1 cellular context compared by ENCODE assay signal in the genomic region with DNA sequence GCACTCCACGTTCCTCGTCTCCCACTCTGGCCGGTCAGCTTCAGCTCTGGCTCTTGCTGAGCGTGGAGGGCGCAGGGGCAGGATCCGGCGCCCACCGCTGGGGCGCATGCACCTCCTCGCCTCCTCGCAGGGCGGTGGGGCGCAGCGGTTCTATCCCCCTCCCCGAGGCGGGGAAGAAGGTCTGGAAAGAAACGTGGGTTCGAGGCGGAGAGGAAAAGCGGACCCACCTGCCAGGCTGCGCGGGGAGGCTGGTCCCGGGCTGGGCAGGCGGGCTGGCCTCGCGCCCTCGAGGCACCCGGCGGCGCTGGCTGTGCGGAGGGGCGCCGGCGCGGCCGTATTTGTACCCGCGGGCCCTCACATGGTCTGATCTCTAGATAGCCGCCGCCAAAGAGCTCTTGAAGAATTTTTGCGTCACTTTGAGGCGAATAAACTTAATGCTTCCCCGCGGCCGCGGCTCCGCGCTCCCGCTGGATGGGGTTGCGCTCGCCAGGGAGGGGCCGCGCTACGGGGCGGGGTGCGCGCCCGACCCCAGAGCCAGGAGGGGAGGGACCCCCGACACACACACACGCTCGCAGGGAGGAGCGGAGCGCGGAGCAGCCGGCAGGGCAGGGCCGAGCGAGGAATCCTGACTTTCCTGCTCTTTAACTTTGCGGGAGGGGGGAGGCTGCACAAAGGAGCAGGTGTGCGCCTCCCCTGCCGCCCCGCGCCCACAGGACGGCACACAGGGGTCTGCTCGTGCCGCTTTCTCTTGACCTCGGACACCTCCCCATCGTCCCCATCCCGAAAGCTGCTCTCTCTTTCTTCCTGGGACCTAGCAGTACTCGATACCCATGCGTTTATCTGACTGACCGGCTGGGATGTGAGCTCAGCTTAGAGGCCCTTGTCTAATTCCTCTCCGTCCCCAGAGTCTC.
TF ChIP-seq lines count a peak whose summit lies in the region.

A gene (minus strand): TSS at position 312 of the 911 bp plus-strand sequence. CDS start 13,739 bp downstream, outside the sequence.

TF ChIP-seq in WTC11, 78 proteins besides CTCF, POLR2A, EP300 and RAD21 (continued from another document and continues in another):
- TF ChIP-seq GRHL2 (CRISPR knock-in tag; IDR thresholded peaks at IDR 0.05; ENCODE audit: insufficient replicate concordance, severe bottlenecking): no peak
- no peak for TF ChIP-seq ZNF423 (CRISPR knock-in tag; IDR thresholded peaks at IDR 0.05)
- TF ChIP-seq MYBL2 (CRISPR knock-in tag; IDR thresholded peaks at IDR 0.05): no peak
- TF ChIP-seq CBFB (CRISPR knock-in tag; IDR thresholded peaks at IDR 0.05; ENCODE audit: low read depth): 0 out of 2 replicates have a peak, but pooled peaks have one; percentile 45
- peak; percentile 65 for TF ChIP-seq ZBTB21 (CRISPR knock-in tag; IDR thresholded peaks at IDR 0.05; ENCODE audit: borderline replicate concordance)
- peak; percentile 97 for TF ChIP-seq ZNF219 (CRISPR knock-in tag; IDR thresholded peaks at IDR 0.05; ENCODE audit: borderline replicate concordance)
- TF ChIP-seq CREB1 (CRISPR knock-in tag; IDR thresholded peaks at IDR 0.05): no peak
- TF ChIP-seq, protein P1, sequence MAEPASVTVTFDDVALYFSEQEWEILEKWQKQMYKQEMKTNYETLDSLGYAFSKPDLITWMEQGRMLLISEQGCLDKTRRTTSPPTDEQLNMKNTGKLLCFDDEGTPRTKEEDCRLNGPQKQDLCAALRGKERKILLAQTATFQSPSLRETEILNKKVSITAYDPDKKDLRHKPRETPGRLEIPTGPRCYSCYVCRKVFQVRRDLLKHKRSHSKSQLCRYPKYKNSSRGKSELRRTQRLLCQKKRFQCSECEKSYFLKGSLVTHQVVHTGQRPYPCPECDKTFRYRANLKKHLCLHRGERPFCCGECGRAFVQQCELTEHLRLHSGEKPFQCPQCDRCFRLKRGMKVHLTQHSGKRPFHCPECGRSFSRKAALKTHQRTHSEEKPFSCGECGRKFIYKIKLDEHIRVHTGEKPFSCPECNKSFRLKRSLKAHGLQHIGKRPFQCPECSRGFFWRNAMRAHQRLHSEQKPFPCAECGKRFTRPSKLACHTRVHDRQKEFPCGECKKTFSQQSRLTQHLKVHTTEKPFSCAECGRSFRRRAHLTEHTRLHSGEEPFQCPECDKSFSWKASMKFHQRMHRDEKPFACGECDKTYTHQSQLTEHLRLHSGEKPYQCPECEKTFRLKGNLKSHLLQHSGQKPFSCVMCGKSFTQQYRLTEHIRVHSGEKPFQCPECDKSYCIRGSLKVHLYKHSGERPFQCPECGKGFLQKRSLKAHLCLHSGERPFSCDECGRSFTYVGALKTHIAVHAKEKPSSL (CRISPR knock-in tag; conservative IDR thresholded peaks at IDR 0.05): no peak
- TF ChIP-seq, protein P2, sequence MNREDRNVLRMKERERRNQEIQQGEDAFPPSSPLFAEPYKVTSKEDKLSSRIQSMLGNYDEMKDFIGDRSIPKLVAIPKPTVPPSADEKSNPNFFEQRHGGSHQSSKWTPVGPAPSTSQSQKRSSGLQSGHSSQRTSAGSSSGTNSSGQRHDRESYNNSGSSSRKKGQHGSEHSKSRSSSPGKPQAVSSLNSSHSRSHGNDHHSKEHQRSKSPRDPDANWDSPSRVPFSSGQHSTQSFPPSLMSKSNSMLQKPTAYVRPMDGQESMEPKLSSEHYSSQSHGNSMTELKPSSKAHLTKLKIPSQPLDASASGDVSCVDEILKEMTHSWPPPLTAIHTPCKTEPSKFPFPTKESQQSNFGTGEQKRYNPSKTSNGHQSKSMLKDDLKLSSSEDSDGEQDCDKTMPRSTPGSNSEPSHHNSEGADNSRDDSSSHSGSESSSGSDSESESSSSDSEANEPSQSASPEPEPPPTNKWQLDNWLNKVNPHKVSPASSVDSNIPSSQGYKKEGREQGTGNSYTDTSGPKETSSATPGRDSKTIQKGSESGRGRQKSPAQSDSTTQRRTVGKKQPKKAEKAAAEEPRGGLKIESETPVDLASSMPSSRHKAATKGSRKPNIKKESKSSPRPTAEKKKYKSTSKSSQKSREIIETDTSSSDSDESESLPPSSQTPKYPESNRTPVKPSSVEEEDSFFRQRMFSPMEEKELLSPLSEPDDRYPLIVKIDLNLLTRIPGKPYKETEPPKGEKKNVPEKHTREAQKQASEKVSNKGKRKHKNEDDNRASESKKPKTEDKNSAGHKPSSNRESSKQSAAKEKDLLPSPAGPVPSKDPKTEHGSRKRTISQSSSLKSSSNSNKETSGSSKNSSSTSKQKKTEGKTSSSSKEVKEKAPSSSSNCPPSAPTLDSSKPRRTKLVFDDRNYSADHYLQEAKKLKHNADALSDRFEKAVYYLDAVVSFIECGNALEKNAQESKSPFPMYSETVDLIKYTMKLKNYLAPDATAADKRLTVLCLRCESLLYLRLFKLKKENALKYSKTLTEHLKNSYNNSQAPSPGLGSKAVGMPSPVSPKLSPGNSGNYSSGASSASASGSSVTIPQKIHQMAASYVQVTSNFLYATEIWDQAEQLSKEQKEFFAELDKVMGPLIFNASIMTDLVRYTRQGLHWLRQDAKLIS (CRISPR knock-in tag; IDR thresholded peaks at IDR 0.05; ENCODE audit: borderline replicate concordance): no peak
- TF ChIP-seq HMGA2 (CRISPR knock-in tag; IDR thresholded peaks at IDR 0.05): no peak
- TF ChIP-seq ZNF232 (CRISPR knock-in tag; IDR thresholded peaks at IDR 0.05): peak; percentile 83
- TF ChIP-seq, protein P3, sequence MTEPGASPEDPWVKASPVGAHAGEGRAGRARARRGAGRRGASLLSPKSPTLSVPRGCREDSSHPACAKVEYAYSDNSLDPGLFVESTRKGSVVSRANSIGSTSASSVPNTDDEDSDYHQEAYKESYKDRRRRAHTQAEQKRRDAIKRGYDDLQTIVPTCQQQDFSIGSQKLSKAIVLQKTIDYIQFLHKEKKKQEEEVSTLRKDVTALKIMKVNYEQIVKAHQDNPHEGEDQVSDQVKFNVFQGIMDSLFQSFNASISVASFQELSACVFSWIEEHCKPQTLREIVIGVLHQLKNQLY (CRISPR knock-in tag; IDR thresholded peaks at IDR 0.05): peak; percentile 72; the same call in 1 of the 2 replicates
- TF ChIP-seq, protein P4, sequence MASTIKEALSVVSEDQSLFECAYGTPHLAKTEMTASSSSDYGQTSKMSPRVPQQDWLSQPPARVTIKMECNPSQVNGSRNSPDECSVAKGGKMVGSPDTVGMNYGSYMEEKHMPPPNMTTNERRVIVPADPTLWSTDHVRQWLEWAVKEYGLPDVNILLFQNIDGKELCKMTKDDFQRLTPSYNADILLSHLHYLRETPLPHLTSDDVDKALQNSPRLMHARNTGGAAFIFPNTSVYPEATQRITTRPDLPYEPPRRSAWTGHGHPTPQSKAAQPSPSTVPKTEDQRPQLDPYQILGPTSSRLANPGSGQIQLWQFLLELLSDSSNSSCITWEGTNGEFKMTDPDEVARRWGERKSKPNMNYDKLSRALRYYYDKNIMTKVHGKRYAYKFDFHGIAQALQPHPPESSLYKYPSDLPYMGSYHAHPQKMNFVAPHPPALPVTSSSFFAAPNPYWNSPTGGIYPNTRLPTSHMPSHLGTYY (CRISPR knock-in tag; IDR thresholded peaks at IDR 0.05): no peak
- TF ChIP-seq OVOL2 (CRISPR knock-in tag; IDR thresholded peaks at IDR 0.05; ENCODE audit: borderline replicate concordance): no peak
- no peak for TF ChIP-seq GABPB1 (CRISPR knock-in tag; IDR thresholded peaks at IDR 0.05)
- TF ChIP-seq NFE2L1 (CRISPR knock-in tag; IDR thresholded peaks at IDR 0.05): peak; percentile 96
- TF ChIP-seq, protein P5, sequence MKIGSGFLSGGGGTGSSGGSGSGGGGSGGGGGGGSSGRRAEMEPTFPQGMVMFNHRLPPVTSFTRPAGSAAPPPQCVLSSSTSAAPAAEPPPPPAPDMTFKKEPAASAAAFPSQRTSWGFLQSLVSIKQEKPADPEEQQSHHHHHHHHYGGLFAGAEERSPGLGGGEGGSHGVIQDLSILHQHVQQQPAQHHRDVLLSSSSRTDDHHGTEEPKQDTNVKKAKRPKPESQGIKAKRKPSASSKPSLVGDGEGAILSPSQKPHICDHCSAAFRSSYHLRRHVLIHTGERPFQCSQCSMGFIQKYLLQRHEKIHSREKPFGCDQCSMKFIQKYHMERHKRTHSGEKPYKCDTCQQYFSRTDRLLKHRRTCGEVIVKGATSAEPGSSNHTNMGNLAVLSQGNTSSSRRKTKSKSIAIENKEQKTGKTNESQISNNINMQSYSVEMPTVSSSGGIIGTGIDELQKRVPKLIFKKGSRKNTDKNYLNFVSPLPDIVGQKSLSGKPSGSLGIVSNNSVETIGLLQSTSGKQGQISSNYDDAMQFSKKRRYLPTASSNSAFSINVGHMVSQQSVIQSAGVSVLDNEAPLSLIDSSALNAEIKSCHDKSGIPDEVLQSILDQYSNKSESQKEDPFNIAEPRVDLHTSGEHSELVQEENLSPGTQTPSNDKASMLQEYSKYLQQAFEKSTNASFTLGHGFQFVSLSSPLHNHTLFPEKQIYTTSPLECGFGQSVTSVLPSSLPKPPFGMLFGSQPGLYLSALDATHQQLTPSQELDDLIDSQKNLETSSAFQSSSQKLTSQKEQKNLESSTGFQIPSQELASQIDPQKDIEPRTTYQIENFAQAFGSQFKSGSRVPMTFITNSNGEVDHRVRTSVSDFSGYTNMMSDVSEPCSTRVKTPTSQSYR (CRISPR knock-in tag; IDR thresholded peaks at IDR 0.05): peak; percentile 82; the same call in 1 of the 2 replicates
- TF ChIP-seq ZNF416 (CRISPR knock-in tag; IDR thresholded peaks at IDR 0.05): no peak
- TF ChIP-seq NR3C1 (CRISPR knock-in tag; conservative IDR thresholded peaks at IDR 0.05; ENCODE audit: low read depth): no peak
- TF ChIP-seq, protein P6, sequence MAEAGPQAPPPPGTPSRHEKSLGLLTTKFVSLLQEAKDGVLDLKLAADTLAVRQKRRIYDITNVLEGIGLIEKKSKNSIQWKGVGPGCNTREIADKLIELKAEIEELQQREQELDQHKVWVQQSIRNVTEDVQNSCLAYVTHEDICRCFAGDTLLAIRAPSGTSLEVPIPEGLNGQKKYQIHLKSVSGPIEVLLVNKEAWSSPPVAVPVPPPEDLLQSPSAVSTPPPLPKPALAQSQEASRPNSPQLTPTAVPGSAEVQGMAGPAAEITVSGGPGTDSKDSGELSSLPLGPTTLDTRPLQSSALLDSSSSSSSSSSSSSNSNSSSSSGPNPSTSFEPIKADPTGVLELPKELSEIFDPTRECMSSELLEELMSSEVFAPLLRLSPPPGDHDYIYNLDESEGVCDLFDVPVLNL (CRISPR knock-in tag; IDR thresholded peaks at IDR 0.05; ENCODE audit: borderline replicate concordance, low read depth): peak; percentile 86
- TF ChIP-seq TEAD1 (CRISPR knock-in tag; IDR thresholded peaks at IDR 0.05): peak; percentile 96
- no peak for TF ChIP-seq MXD4 (CRISPR knock-in tag; IDR thresholded peaks at IDR 0.05; ENCODE audit: borderline replicate concordance)
- no peak for TF ChIP-seq IRF2 (CRISPR knock-in tag; IDR thresholded peaks at IDR 0.05; ENCODE audit: borderline replicate concordance, low read depth)
- peak; percentile 96 for TF ChIP-seq TP53 (CRISPR knock-in tag; IDR thresholded peaks at IDR 0.05)
- peak; percentile 80 for TF ChIP-seq ETV6 (CRISPR knock-in tag; IDR thresholded peaks at IDR 0.05)
- TF ChIP-seq EMX1 (CRISPR knock-in tag; IDR thresholded peaks at IDR 0.05): no peak
- TF ChIP-seq, protein P7, sequence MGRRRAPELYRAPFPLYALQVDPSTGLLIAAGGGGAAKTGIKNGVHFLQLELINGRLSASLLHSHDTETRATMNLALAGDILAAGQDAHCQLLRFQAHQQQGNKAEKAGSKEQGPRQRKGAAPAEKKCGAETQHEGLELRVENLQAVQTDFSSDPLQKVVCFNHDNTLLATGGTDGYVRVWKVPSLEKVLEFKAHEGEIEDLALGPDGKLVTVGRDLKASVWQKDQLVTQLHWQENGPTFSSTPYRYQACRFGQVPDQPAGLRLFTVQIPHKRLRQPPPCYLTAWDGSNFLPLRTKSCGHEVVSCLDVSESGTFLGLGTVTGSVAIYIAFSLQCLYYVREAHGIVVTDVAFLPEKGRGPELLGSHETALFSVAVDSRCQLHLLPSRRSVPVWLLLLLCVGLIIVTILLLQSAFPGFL (CRISPR knock-in tag; IDR thresholded peaks at IDR 0.05; ENCODE audit: borderline replicate concordance): no peak
- TF ChIP-seq NFYB (CRISPR knock-in tag; conservative IDR thresholded peaks at IDR 0.05; ENCODE audit: low read depth): peak; percentile 59
- TF ChIP-seq, protein P8, sequence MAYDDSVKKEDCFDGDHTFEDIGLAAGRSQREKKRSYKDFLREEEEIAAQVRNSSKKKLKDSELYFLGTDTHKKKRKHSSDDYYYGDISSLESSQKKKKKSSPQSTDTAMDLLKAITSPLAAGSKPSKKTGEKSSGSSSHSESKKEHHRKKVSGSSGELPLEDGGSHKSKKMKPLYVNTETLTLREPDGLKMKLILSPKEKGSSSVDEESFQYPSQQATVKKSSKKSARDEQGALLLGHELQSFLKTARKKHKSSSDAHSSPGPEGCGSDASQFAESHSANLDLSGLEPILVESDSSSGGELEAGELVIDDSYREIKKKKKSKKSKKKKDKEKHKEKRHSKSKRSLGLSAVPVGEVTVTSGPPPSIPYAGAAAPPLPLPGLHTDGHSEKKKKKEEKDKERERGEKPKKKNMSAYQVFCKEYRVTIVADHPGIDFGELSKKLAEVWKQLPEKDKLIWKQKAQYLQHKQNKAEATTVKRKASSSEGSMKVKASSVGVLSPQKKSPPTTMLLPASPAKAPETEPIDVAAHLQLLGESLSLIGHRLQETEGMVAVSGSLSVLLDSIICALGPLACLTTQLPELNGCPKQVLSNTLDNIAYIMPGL (CRISPR knock-in tag; IDR thresholded peaks at IDR 0.05): peak; percentile 82
- TF ChIP-seq, protein P9, sequence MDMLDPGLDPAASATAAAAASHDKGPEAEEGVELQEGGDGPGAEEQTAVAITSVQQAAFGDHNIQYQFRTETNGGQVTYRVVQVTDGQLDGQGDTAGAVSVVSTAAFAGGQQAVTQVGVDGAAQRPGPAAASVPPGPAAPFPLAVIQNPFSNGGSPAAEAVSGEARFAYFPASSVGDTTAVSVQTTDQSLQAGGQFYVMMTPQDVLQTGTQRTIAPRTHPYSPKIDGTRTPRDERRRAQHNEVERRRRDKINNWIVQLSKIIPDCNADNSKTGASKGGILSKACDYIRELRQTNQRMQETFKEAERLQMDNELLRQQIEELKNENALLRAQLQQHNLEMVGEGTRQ (CRISPR knock-in tag; IDR thresholded peaks at IDR 0.05): no peak
- no peak for TF ChIP-seq PRRX2 (CRISPR knock-in tag; IDR thresholded peaks at IDR 0.05)
- no peak for TF ChIP-seq NFATC4 (CRISPR knock-in tag; IDR thresholded peaks at IDR 0.05)
- TF ChIP-seq FOXJ3 (CRISPR knock-in tag; IDR thresholded peaks at IDR 0.05; ENCODE audit: borderline replicate concordance): no peak
- TF ChIP-seq, protein P10, sequence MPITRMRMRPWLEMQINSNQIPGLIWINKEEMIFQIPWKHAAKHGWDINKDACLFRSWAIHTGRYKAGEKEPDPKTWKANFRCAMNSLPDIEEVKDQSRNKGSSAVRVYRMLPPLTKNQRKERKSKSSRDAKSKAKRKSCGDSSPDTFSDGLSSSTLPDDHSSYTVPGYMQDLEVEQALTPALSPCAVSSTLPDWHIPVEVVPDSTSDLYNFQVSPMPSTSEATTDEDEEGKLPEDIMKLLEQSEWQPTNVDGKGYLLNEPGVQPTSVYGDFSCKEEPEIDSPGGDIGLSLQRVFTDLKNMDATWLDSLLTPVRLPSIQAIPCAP (CRISPR knock-in tag; IDR thresholded peaks at IDR 0.05): peak; percentile 93
- TF ChIP-seq, protein P11, sequence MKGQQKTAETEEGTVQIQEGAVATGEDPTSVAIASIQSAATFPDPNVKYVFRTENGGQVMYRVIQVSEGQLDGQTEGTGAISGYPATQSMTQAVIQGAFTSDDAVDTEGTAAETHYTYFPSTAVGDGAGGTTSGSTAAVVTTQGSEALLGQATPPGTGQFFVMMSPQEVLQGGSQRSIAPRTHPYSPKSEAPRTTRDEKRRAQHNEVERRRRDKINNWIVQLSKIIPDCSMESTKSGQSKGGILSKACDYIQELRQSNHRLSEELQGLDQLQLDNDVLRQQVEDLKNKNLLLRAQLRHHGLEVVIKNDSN (CRISPR knock-in tag; IDR thresholded peaks at IDR 0.05): peak; percentile 68; the same call in 1 of the 2 replicates
- peak; percentile 79; the same call in 1 of the 2 replicates for TF ChIP-seq FOXK1 (CRISPR knock-in tag; IDR thresholded peaks at IDR 0.05)
